In the genomic region with DNA sequence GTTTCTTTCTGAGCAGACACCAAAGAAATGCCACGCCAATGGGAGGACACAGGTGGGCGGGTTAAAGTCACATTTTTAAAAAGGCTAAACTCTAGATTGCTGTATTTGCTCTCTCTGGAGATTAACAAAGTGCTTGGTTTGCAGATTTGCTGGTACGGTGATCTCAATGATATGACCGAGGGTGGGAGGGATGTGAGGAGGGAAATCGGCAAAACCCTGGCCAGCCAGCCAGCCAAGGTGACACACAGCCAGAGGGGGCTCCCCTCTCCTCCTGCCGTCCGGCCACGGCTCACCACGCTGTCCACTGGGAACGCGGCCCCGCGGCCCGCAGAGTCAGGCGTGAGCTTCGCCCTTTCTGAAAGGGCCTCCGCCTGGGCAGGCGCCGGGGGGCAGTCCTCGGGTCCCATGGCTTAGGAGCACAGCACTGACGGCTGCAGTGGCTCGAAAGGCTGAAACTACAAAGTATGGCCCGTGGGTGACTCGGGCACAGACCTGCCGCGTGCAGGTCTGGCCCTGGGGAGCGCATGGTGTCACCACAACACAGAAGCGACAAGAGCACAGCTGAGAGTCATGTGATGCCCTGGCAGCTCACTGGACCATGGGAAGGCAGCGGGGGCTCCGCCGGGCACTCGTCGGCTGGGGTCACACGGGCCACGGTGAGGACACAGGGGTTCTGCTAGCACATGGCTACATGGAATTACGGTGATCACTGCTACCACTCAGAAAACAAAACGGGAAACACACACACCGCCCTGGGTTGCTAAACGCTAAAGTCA, we compare ENCODE assay signal across 20 cellular contexts. TPM values are rescaled to one million over a fixed set of nuclear protein-coding genes. Genes with fewer than 3 reads are reported as not detected.
DNase-seq lines count a peak whose midpoint lies in the region; ATAC-seq, FAIRE-seq and TF ChIP-seq lines count a peak whose summit lies in the region.
"Had no signal": no experiment of that assay in that cellular context is flagged by ENCODE, and none has a peak within 500 bp of the region (broad histone marks: within the 10 kb centered on the region; RNA-seq: fewer than 3 reads in every experiment).

No MANE protein-coding gene starts in this region.

- POLR2A ChIA-PET in GM12878 (lab: Charles Lee) = no interaction called here

- no peaks in the 10 kb centered on the region for H3K9me3 ChIP-seq in GM12878 (replicated peaks; ENCODE audit: control insufficient read depth, insufficient read depth, low read length)
- no peaks in the 10 kb centered on the region for H3K9me3 ChIP-seq in lower lobe of right lung
- H3K9me3 ChIP-seq in spleen = no peaks in the 10 kb centered on the region
- H3K9me3 ChIP-seq: BE2C had no signal

- no peak overlapping the region for H2AFZ ChIP-seq in GM12878 (ENCODE audit: control insufficient read depth, low read depth, low read length)

- H3K27ac Mint-ChIP-seq in activated naive CD4-positive, alpha-beta T cell treated with anti-CD3 and anti-CD28 coated beads for 36 hours = peak overlapping the region; percentile 27

- SMC1A ChIA-PET in GM12878 (lab: Charles Lee; ENCODE audit: uncharacterized antibody, unreplicated experiment) = interaction anchor here (1.2 to 1.4 kb wide), 2 partner anchors 8 to 12 kb away, joined by 4 to 6 read pairs; no protein-coding TSS in a partner anchor

- no peak for TF ChIP-seq RAD21 in GM12878 (IDR thresholded peaks at IDR 0.05; ENCODE audit: insufficient read depth, low read depth, low read length)

- intact Hi-C loops in activated naive CD4-positive, alpha-beta T cell treated with anti-CD3 and anti-CD28 coated beads for 36 hours (cut with micrococcal nuclease) = no loop called here
- intact Hi-C loops in GM12878 (cut with micrococcal nuclease; ENCODE audit: unreplicated experiment) = no loop called here
- intact Hi-C loops in lower lobe of right lung (cut with DNase I) = no loop called here
- intact Hi-C loops in spleen (cut with DNase I; ENCODE audit: low total_unique reads) = no loop called here

- H3K9me3 Mint-ChIP-seq in activated naive CD4-positive, alpha-beta T cell treated with anti-CD3 and anti-CD28 coated beads for 36 hours = no peaks in the 10 kb centered on the region
- H3K9me3 Mint-ChIP-seq: CD8-positive, alpha-beta T cell had no signal

- no peak for FAIRE-seq in GM12878 (lab: Jason Lieb, UNC)
- FAIRE-seq: D721Med, RCC 7860 had no signal

- TF ChIP-seq EP300 in GM12878 (IDR thresholded peaks at IDR 0.05; ENCODE audit: borderline replicate concordance in 1 of 2, control insufficient read depth in 1 of 2, low read depth in 2 of 2, low read length in 2 of 2) = no peak

- no peak overlapping the region for H3K27ac ChIP-seq in GM12878 (ENCODE audit: control insufficient read depth, insufficient read depth)
- no peak overlapping the region for H3K27ac ChIP-seq in lower lobe of right lung
- H3K27ac ChIP-seq in spleen = no peak overlapping the region
- H3K27ac ChIP-seq: 22Rv1 had no signal

- CTCF ChIA-PET in activated naive CD4-positive, alpha-beta T cell treated with anti-CD3 and anti-CD28 coated beads for 36 hours (lab: Charles Lee) = no interaction called here
- CTCF ChIA-PET in GM12878 (lab: Yijun Ruan, JAX) = interaction anchor here (1.2 kb wide), 1 partner anchor 8 kb away, joined by 4 read pairs; no protein-coding TSS in a partner anchor

- H3K4me3 Mint-ChIP-seq in activated naive CD4-positive, alpha-beta T cell treated with anti-CD3 and anti-CD28 coated beads for 36 hours = no peak overlapping the region
- H3K4me3 Mint-ChIP-seq: CD8-positive, alpha-beta T cell had no signal

- no TSS peak for BruUV-seq in GM12878 (replicated peaks; lab: Mats Ljungman, UMichigan)

- no peak overlapping the region for H3K9ac ChIP-seq in GM12878 (ENCODE audit: control insufficient read depth, insufficient read depth, low read length)

- no peak overlapping the region for H3K4me3 ChIP-seq in GM12878
- no peak overlapping the region for H3K4me3 ChIP-seq in lower lobe of right lung
- no peak overlapping the region for H3K4me3 ChIP-seq in spleen

- no peak overlapping the region for H3K4me2 ChIP-seq in GM12878 (ENCODE audit: control insufficient read depth, insufficient read depth)

- H3K36me3 ChIP-seq in GM12878 (ENCODE audit: control insufficient read depth in 2 of 2, insufficient read depth in 2 of 2, low read length in 1 of 2) (peaks cover 6 to 8% of the 10 kb centered on the region in 2 experiments; a peak in 3 of 4 replicates), lower lobe of right lung (peaks cover 62% of the 10 kb centered on the region), spleen (peaks cover 0 to 73% (median 54%) of the 10 kb centered on the region in 6 donors)
- H3K36me3 ChIP-seq: BE2C had no signal

- WGBS in GM12878 (ENCODE audit: insufficient coverage, insufficient replicate concordance, low lambda C conversion rate, missing lambda C conversion rate) = 96% methylated on average over 39 of the region's 39 CpGs
- WGBS in spleen, 5 donors = 91 to 97% (median 95%) methylated on average over 35 to 39 of the region's 39 CpGs

- H3K4me1 ChIP-seq in GM12878 (ENCODE audit: control insufficient read depth, insufficient read depth, low read length) = no peaks in the 10 kb centered on the region
- peaks cover 17% of the 10 kb centered on the region for H3K4me1 ChIP-seq in lower lobe of right lung
- H3K4me1 ChIP-seq in spleen = peaks cover 5 to 60% (median 35%) of the 10 kb centered on the region in 6 donors
- H3K4me1 ChIP-seq: BE2C had no signal

- no peak for TF ChIP-seq CTCF in GM12878 (IDR thresholded peaks at IDR 0.05 in 2 of 3, conservative IDR thresholded peaks at IDR 0.05 in 1 of 3; ENCODE audit: control insufficient read depth in 2 of 3, extremely low read depth in 1 of 3, insufficient read depth in 1 of 3, low read depth in 3 of 3, low read length in 3 of 3)
- TF ChIP-seq CTCF in lower lobe of right lung (IDR thresholded peaks at IDR 0.05) = no peak
- no peak for TF ChIP-seq CTCF in spleen (IDR thresholded peaks at IDR 0.05 in 8 of 11, conservative IDR thresholded peaks at IDR 0.05 in 3 of 11)

- no peaks in the 10 kb centered on the region for H3K27me3 Mint-ChIP-seq in activated naive CD4-positive, alpha-beta T cell treated with anti-CD3 and anti-CD28 coated beads for 36 hours (ENCODE audit: low read depth)

- TF ChIP-seq POLR2A in GM12878 (IDR thresholded peaks at IDR 0.05; ENCODE audit: low read depth, low read length) = 0 out of 2 replicates have a peak, but pooled peaks have one; percentile 7
- TF ChIP-seq POLR2A in spleen (IDR thresholded peaks at IDR 0.05) = no peak

- no peaks in the 10 kb centered on the region for H3K79me2 ChIP-seq in GM12878 (ENCODE audit: control insufficient read depth, insufficient read depth, low read length)

- no peaks in the 10 kb centered on the region for H4K20me1 ChIP-seq in GM12878 (ENCODE audit: control insufficient read depth, insufficient read depth)

- H3K4me1 Mint-ChIP-seq in activated naive CD4-positive, alpha-beta T cell treated with anti-CD3 and anti-CD28 coated beads for 36 hours (ENCODE audit: low read depth) = no peaks in the 10 kb centered on the region

- in situ Hi-C loops in GM12878 (cut with MboI) = no loop called here

- ATAC-seq in GM12878 (no peak), lower lobe of right lung (no peak)
- ATAC-seq: CD8-positive, alpha-beta T cell had no signal

- RAD21 ChIA-PET in GM12878 (lab: Charles Lee; ENCODE audit: unreplicated experiment) = no interaction called here

- no peak for DNase-seq in activated naive CD4-positive, alpha-beta T cell treated with anti-CD3 and anti-CD28 coated beads for 36 hours
- no peak for DNase-seq in activated naive CD4-positive, alpha-beta T cell treated with Interleukin-2 at 50 U/mL for 16 hours
- DNase-seq in GM12878 (ENCODE audit: low read depth, low spot score) (no peak), lower lobe of right lung (peak; percentile 38), spleen (peak; percentile 73), DMS153 treated with DMSO at 0.1 percent for 48 hours (lab: John Stamatoyannopoulos, UW; ENCODE audit: unreplicated experiment) (no peak), T1000 (lab: John Stamatoyannopoulos, UW) (no peak)
- no peak for DNase-seq in activated T-cell treated with anti-CD3 and anti-CD28 coated beads, Interleukin-2, amount 50 U/mL, for 1 hour
- DNase-seq: BE2C; CD8-positive, alpha-beta T cell; DMS79 treated with DMSO at 0.1 percent for 48 hours; NCI-H1105 treated with DMSO at 0.1 percent for 48 hours; NCI-H1694 treated with DMSO at 0.1 percent for 48 hours; NCI-H2107; NCI-H2227 treated with DMSO at 0.1 percent for 48 hours; NCI-H524 treated with DMSO at 0.1 percent for 48 hours; SHP77 treated with DMSO at 0.1 percent for 48 hours had no signal

- H3K27me3 ChIP-seq in GM12878 (replicated peaks in 1 of 2; ENCODE audit: control insufficient read depth in 2 of 2, insufficient read depth in 2 of 2, low read length in 1 of 2) (no peaks in the 10 kb centered on the region), lower lobe of right lung (ENCODE audit: low read depth) (no peaks in the 10 kb centered on the region), spleen (replicated peaks in 1 of 7) (no peaks in the 10 kb centered on the region)
- H3K27me3 ChIP-seq: BE2C had no signal

- peaks cover 7% of the 10 kb centered on the region for H3K36me3 Mint-ChIP-seq in activated naive CD4-positive, alpha-beta T cell treated with anti-CD3 and anti-CD28 coated beads for 36 hours (ENCODE audit: low read depth)

TF ChIP-seq in GM12878, 131 proteins besides CTCF, POLR2A, EP300 and RAD21 (continues in another document):
- TF ChIP-seq NR2C2 (IDR thresholded peaks at IDR 0.05; ENCODE audit: borderline replicate concordance, control insufficient read depth, insufficient read length, low read depth) = no peak
- TF ChIP-seq ZNF24 (IDR thresholded peaks at IDR 0.05) = no peak

RNA-seq across cellular contexts. Expression of a gene that starts 57.8 kb away (rescaled TPM):
- 1,000 to 10,000 TPM; 3,385 to 3,704 TPM for total RNA-seq in activated naive CD4-positive, alpha-beta T cell treated with anti-CD3 and anti-CD28 coated beads for 36 hours
- 220 and 242 TPM in 2 replicates for total RNA-seq in GM12878 (2013; cell fraction: nucleolus; rRNA removed)
- total RNA-seq in GM12878 (2014; rRNA removed) (2,707 and 2,818 TPM in 2 replicates), GM12878 (2014; rRNA removed; fragmentation: Illumina TruSeq; extraction: Trizol) (3,926 and 3,952 TPM in 2 replicates), GM12878 (2021) (2,298 and 2,376 TPM in 2 replicates), lower lobe of right lung (1,243 TPM), spleen (1,000 to 10,000 TPM in 6 of 7 donors, 100 to 1,000 TPM in 1; 911 to 1,835 (median 1,346) TPM)
- 3,831 TPM for polyA plus RNA-seq in GM12878 (2011; ENCODE audit: low read depth)
- polyA plus RNA-seq in GM12878 (2011; rRNA removed) (3,443 and 3,447 TPM in 2 replicates), GM12878 (2014; fragmentation: Illumina TruSeq; extraction: Trizol) (5,147 and 5,597 TPM in 2 replicates), GM12878 (2014; fragmentation: Nextera tagmentation; extraction: Ambion mirVana) (1,000 to 10,000 TPM; 3,252 to 3,662 TPM), GM12878 (2014; rRNA removed) (4,075 and 4,194 TPM in 2 replicates), GM12878 (2016; fragmentation: Nextera tagmentation; extraction: Ambion mirVana) (1,000 to 10,000 TPM; 1,533 to 1,667 TPM), spleen (1,000 to 10,000 TPM; 3,289 to 6,164 (median 6,022) TPM)
- polyA plus RNA-seq in GM12878 (2011; cell fraction: cytosol; rRNA removed) = 2,094 and 3,074 TPM in 2 replicates
- 755 and 1,231 TPM in 2 replicates for polyA plus RNA-seq in GM12878 (2011; cell fraction: nucleus; rRNA removed)
- polyA plus RNA-seq in GM12878 (2012) = 5,378 and 5,555 TPM in 2 replicates
- 1,701 and 1,707 TPM in 2 replicates for polyA minus RNA-seq in GM12878 (2011; rRNA and poly(A)+ RNA removed)
- polyA minus RNA-seq in GM12878 (2011; cell fraction: cytosol; rRNA and poly(A)+ RNA removed) = 779 and 848 TPM in 2 replicates
- 190 and 283 TPM in 2 replicates for polyA minus RNA-seq in GM12878 (2011; cell fraction: nucleus; rRNA and poly(A)+ RNA removed)

Comparison
In these comparisons a context has a peak if more than half of its experiments do, and no peak if none do; other contexts are left out.
1. DNase-seq: peak in lower lobe of right lung (single experiment) and spleen (single experiment); none in activated naive CD4-positive, alpha-beta T cell treated with anti-CD3 and anti-CD28 coated beads for 36 hours (single experiment), activated naive CD4-positive, alpha-beta T cell treated with Interleukin-2 at 50 U/mL for 16 hours (single experiment), GM12878 (single experiment), DMS153 treated with DMSO at 0.1 percent for 48 hours (single experiment), T1000 (single experiment) and activated T-cell treated with anti-CD3 and anti-CD28 coated beads, Interleukin-2, amount 50 U/mL, for 1 hour (single experiment).